In genomic region chr10:125824736-125825135, GRCh38 we compare ENCODE assay signal across 8 cellular contexts. TPM values are rescaled to one million over a fixed set of nuclear protein-coding genes. Genes with fewer than 3 reads are reported as not detected.
DNase-seq lines count a peak whose midpoint lies in the region; ATAC-seq, FAIRE-seq and TF ChIP-seq lines count a peak whose summit lies in the region.

No MANE protein-coding gene starts in this region.

- no peak for TF ChIP-seq POLR2A in endothelial cell of umbilical vein (IDR thresholded peaks at IDR 0.05; ENCODE audit: low read depth, low read length)

- H3K79me2 ChIP-seq in endothelial cell of umbilical vein (ENCODE audit: control insufficient read depth, insufficient read depth, low read length) (peaks cover 42% of the 10 kb centered on the region), parathyroid adenoma (peaks cover 25% of the 10 kb centered on the region)

- DNase-seq in MG63: peak; percentile 51
- no peak for DNase-seq in endothelial cell of umbilical vein (ENCODE audit: low read depth, low spot score)
- DNase-seq in NAMALWA (ENCODE audit: low spot score): no peak

- peak overlapping the region; percentile 97 for H3K4me2 ChIP-seq in endothelial cell of umbilical vein (ENCODE audit: insufficient read depth, low read length)
- H3K4me2 ChIP-seq in parathyroid adenoma (ENCODE audit: low read length): peak overlapping the region; percentile 59

- CTCF ChIA-PET in endothelial cell of umbilical vein (lab: Charles Lee): no interaction called here

- ATAC-seq in GM21515 (IDR thresholded peaks at IDR 0.05; ENCODE audit: unreplicated experiment): no peak
- ATAC-seq in HG02970 (IDR thresholded peaks at IDR 0.05; ENCODE audit: low FRiP score, unreplicated experiment): no peak
- no peak for ATAC-seq in HG02870 (IDR thresholded peaks at IDR 0.05; ENCODE audit: unreplicated experiment)

- POLR2A ChIA-PET in endothelial cell of umbilical vein (lab: Charles Lee): no interaction called here

- FAIRE-seq in endothelial cell of umbilical vein (lab: Jason Lieb, UNC): no peak

- intact Hi-C loops in endothelial cell of umbilical vein (cut with micrococcal nuclease): loop anchor here (5.0 kb wide), 1 partner anchor 82 kb away; no protein-coding TSS in a partner anchor

- no peaks in the 10 kb centered on the region for H3K9me1 ChIP-seq in endothelial cell of umbilical vein (replicated peaks; ENCODE audit: control insufficient read depth, extremely low read depth, insufficient read depth, low read length)

- H2AFZ ChIP-seq in endothelial cell of umbilical vein (ENCODE audit: low read depth, low read length) (no peak overlapping the region), parathyroid adenoma (no peak overlapping the region)

- TF ChIP-seq CTCF in endothelial cell of umbilical vein (IDR thresholded peaks at IDR 0.05; ENCODE audit: extremely low read depth in 1 of 2, insufficient read depth in 1 of 2, low read depth in 1 of 2, low read length in 2 of 2) (no peak), parathyroid adenoma (IDR thresholded peaks at IDR 0.05) (no peak)

- no peaks in the 10 kb centered on the region for H4K20me1 ChIP-seq in endothelial cell of umbilical vein (replicated peaks; ENCODE audit: control insufficient read depth, extremely low read depth, insufficient read depth, low read length)

- no TSS peak for BruUV-seq in endothelial cell of umbilical vein (replicated peaks; lab: Mats Ljungman, UMichigan)

- dilution Hi-C loops in endothelial cell of umbilical vein (cut with MboI; ENCODE audit: extremely low pct_ligation_motif_present, low sequenced_read_pairs): no loop called here

- peak overlapping the region; percentile 100 for H3K4me3 ChIP-seq in MG63
- H3K4me3 ChIP-seq in endothelial cell of umbilical vein (replicated peaks in 1 of 3; ENCODE audit: insufficient read depth in 1 of 3, low read depth in 1 of 3, low read length in 3 of 3): peak overlapping the region in 2 of 3 experiments; percentile 79 to 83
- peak overlapping the region; percentile 84 for H3K4me3 ChIP-seq in parathyroid adenoma (ENCODE audit: low read depth, low read length)

- H3K27ac ChIP-seq in endothelial cell of umbilical vein (ENCODE audit: insufficient read depth, low read depth, low read length) (no peak overlapping the region), parathyroid adenoma (no peak overlapping the region)

- H3K36me3 ChIP-seq in ES-I3 (ENCODE audit: insufficient read depth, low read length) (peaks cover 21% of the 10 kb centered on the region), MG63 (peaks cover 47% of the 10 kb centered on the region), endothelial cell of umbilical vein (ENCODE audit: control insufficient read depth in 2 of 2, extremely low read depth in 1 of 2, insufficient read depth in 2 of 2, low read length in 2 of 2) (peaks cover 5 to 14% of the 10 kb centered on the region in 2 experiments), parathyroid adenoma (ENCODE audit: control insufficient read depth, insufficient read depth, low read length) (no peaks in the 10 kb centered on the region)

- H3K9me3 ChIP-seq in ES-I3 (ENCODE audit: control insufficient read depth, insufficient read depth, low read length): no peaks in the 10 kb centered on the region
- no peaks in the 10 kb centered on the region for H3K9me3 ChIP-seq in MG63
- H3K9me3 ChIP-seq in endothelial cell of umbilical vein (replicated peaks; ENCODE audit: control insufficient read depth, insufficient read depth, low read length): no peaks in the 10 kb centered on the region
- no peaks in the 10 kb centered on the region for H3K9me3 ChIP-seq in parathyroid adenoma (ENCODE audit: control insufficient read depth, low read length)

- no peaks in the 10 kb centered on the region for H3K27me3 ChIP-seq in MG63
- no peaks in the 10 kb centered on the region for H3K27me3 ChIP-seq in endothelial cell of umbilical vein (ENCODE audit: control insufficient read depth in 2 of 2, insufficient read depth in 2 of 2, low read length in 2 of 2)
- H3K27me3 ChIP-seq in parathyroid adenoma (ENCODE audit: control insufficient read depth, insufficient read depth, low read length): no peaks in the 10 kb centered on the region

- peak overlapping the region; percentile 94; the same call in 1 of the 2 replicates for H3K9ac ChIP-seq in ES-I3 (ENCODE audit: low read depth, low read length)
- peak overlapping the region; percentile 87 for H3K9ac ChIP-seq in endothelial cell of umbilical vein (replicated peaks; ENCODE audit: extremely low read depth, insufficient read depth, low read length)
- H3K9ac ChIP-seq in parathyroid adenoma: no peak overlapping the region

- peaks cover 8% of the 10 kb centered on the region for H3K4me1 ChIP-seq in ES-I3 (ENCODE audit: insufficient read depth, low read length)
- peaks cover 18% of the 10 kb centered on the region for H3K4me1 ChIP-seq in endothelial cell of umbilical vein (ENCODE audit: control insufficient read depth, extremely low read depth, insufficient read depth, low read length)
- peaks cover 10% of the 10 kb centered on the region for H3K4me1 ChIP-seq in parathyroid adenoma

TF ChIP-seq in endothelial cell of umbilical vein, 7 proteins besides CTCF, POLR2A, EP300 and RAD21:
- TF ChIP-seq FOS (IDR thresholded peaks at IDR 0.05; ENCODE audit: borderline replicate concordance, insufficient read depth, low read length): peak; percentile 36
- TF ChIP-seq MYC (IDR thresholded peaks at IDR 0.05; ENCODE audit: low read depth, low read length): no peak
- no peak for TF ChIP-seq JUN (IDR thresholded peaks at IDR 0.05; ENCODE audit: borderline replicate concordance, insufficient read depth, insufficient read length, low read depth)
- no peak for TF ChIP-seq GATA2 (IDR thresholded peaks at IDR 0.05; ENCODE audit: insufficient read depth, insufficient read length, low read depth, low read length)
- TF ChIP-seq EZH2 (IDR thresholded peaks at IDR 0.05; ENCODE audit: borderline replicate concordance, low read depth, low read length, severe bottlenecking): no peak

RNA-seq across cellular contexts. Expression of gene BCCIP, which starts 1.4 kb away (rescaled TPM):
- 89.8 and 184 TPM in 2 replicates for total RNA-seq in MG63 (2014; rRNA removed; shearing (Covaris generic); ENCODE audit: low replicate concordance)
- 61.3 and 73.5 TPM in 2 replicates for total RNA-seq in endothelial cell of umbilical vein
- 9.4 and 14.5 TPM in 2 replicates for polyA plus RNA-seq in endothelial cell of umbilical vein
- 32.5 and 41.1 TPM in 2 replicates for polyA plus RNA-seq in endothelial cell of umbilical vein (2011; cell fraction: cytosol; rRNA removed)
- 15.4 and 27.1 TPM in 2 replicates for polyA plus RNA-seq in endothelial cell of umbilical vein (2011; cell fraction: nucleus; rRNA removed)
- polyA plus RNA-seq in endothelial cell of umbilical vein (2012): 79.0 and 116 TPM in 2 replicates
- polyA minus RNA-seq in endothelial cell of umbilical vein: 11.7 and 12.4 TPM in 2 replicates
- polyA minus RNA-seq in endothelial cell of umbilical vein (2011; cell fraction: cytosol; rRNA and poly(A)+ RNA removed): 27.7 TPM
- 15.7 and 21.7 TPM in 2 replicates for polyA minus RNA-seq in endothelial cell of umbilical vein (2011; cell fraction: nucleus; rRNA and poly(A)+ RNA removed)

RNA-seq across cellular contexts. Expression of gene UROS, which starts 1.7 kb away (rescaled TPM):
- 78.8 and 87.2 TPM in 2 replicates for total RNA-seq in MG63 (2014; rRNA removed; shearing (Covaris generic); ENCODE audit: low replicate concordance)
- total RNA-seq in endothelial cell of umbilical vein: 38.4 and 40.2 TPM in 2 replicates
- polyA plus RNA-seq in endothelial cell of umbilical vein: 42.0 and 52.6 TPM in 2 replicates
- polyA plus RNA-seq in endothelial cell of umbilical vein (2011; cell fraction: cytosol; rRNA removed): 30.2 and 33.9 TPM in 2 replicates
- polyA plus RNA-seq in endothelial cell of umbilical vein (2011; cell fraction: nucleus; rRNA removed): 41.3 and 42.9 TPM in 2 replicates
- polyA plus RNA-seq in endothelial cell of umbilical vein (2012): 42.1 and 53.1 TPM in 2 replicates
- polyA minus RNA-seq in endothelial cell of umbilical vein: 28.3 and 30.3 TPM in 2 replicates
- polyA minus RNA-seq in endothelial cell of umbilical vein (2011; cell fraction: cytosol; rRNA and poly(A)+ RNA removed): 36.2 TPM
- 23.9 and 25.1 TPM in 2 replicates for polyA minus RNA-seq in endothelial cell of umbilical vein (2011; cell fraction: nucleus; rRNA and poly(A)+ RNA removed)

RNA-seq across cellular contexts. Expression of gene MMP21, which starts 49.1 kb away (rescaled TPM):
- not detected in 2 replicates for total RNA-seq in MG63 (2014; rRNA removed; shearing (Covaris generic); ENCODE audit: low replicate concordance)
- not detected in 2 replicates for total RNA-seq in endothelial cell of umbilical vein
- 0.06 TPM in 1 of 2 replicates, not detected in the other for polyA plus RNA-seq in endothelial cell of umbilical vein
- polyA plus RNA-seq in endothelial cell of umbilical vein (2011; cell fraction: cytosol; rRNA removed): not detected in 2 replicates
- polyA plus RNA-seq in endothelial cell of umbilical vein (2011; cell fraction: nucleus; rRNA removed): 0.07 TPM in 1 of 2 replicates, not detected in the other
- not detected in 2 replicates for polyA plus RNA-seq in endothelial cell of umbilical vein (2012)
- 0.27 TPM in 1 of 2 replicates, not detected in the other for polyA minus RNA-seq in endothelial cell of umbilical vein
- not detected for polyA minus RNA-seq in endothelial cell of umbilical vein (2011; cell fraction: cytosol; rRNA and poly(A)+ RNA removed)
- not detected in 2 replicates for polyA minus RNA-seq in endothelial cell of umbilical vein (2011; cell fraction: nucleus; rRNA and poly(A)+ RNA removed)

RNA-seq across cellular contexts. Expression of gene DHX32, which starts 56.4 kb away (rescaled TPM):
- total RNA-seq in MG63 (2014; rRNA removed; shearing (Covaris generic); ENCODE audit: low replicate concordance): 29.6 and 37.2 TPM in 2 replicates
- total RNA-seq in endothelial cell of umbilical vein: 29.6 and 31.9 TPM in 2 replicates
- polyA plus RNA-seq in endothelial cell of umbilical vein: 15.5 and 17.1 TPM in 2 replicates
- polyA plus RNA-seq in endothelial cell of umbilical vein (2011; cell fraction: cytosol; rRNA removed): 18.2 and 19.9 TPM in 2 replicates
- 32.9 and 33.0 TPM in 2 replicates for polyA plus RNA-seq in endothelial cell of umbilical vein (2011; cell fraction: nucleus; rRNA removed)
- 27.6 and 31.1 TPM in 2 replicates for polyA plus RNA-seq in endothelial cell of umbilical vein (2012)
- polyA minus RNA-seq in endothelial cell of umbilical vein: 29.0 and 30.4 TPM in 2 replicates
- polyA minus RNA-seq in endothelial cell of umbilical vein (2011; cell fraction: cytosol; rRNA and poly(A)+ RNA removed): 34.7 TPM
- 15.3 and 19.5 TPM in 2 replicates for polyA minus RNA-seq in endothelial cell of umbilical vein (2011; cell fraction: nucleus; rRNA and poly(A)+ RNA removed)
